ENCODE assay signal across 8 cellular contexts in genomic region chr6:137217801-137218472, GRCh38. TPM values are rescaled to one million over a fixed set of nuclear protein-coding genes. Genes with fewer than 3 reads are reported as not detected.
DNase-seq lines count a peak whose midpoint lies in the region; ATAC-seq and TF ChIP-seq lines count a peak whose summit lies in the region.

No MANE protein-coding gene starts in this region.

- H3K9me3 ChIP-seq in heart right ventricle = no peaks in the 10 kb centered on the region

- H4K20me1 ChIP-seq in KMS-11 (ENCODE audit: insufficient read depth) = no peaks in the 10 kb centered on the region

- peak overlapping the region; percentile 98 for H3K27ac Mint-ChIP-seq in activated T-helper 17 cell treated with anti-CD3 and anti-CD28 coated beads, Interleukin-2, amount 50 U/mL, for 72 hours
- H3K27ac Mint-ChIP-seq in progenitor cell of endocrine pancreas = peak overlapping the region; percentile 96

- intact Hi-C loops in heart right ventricle (cut with DNase I) = loop anchor here in 4 of 10 donors (5.0 to 10.0 kb wide), 4 partner anchors 44 to 123 kb away; no protein-coding TSS in a partner anchor

- H3K27ac ChIP-seq in KMS-11 = no peak overlapping the region
- peak overlapping the region; percentile 86 to 100 (median 98) for H3K27ac ChIP-seq in heart right ventricle

- no peaks in the 10 kb centered on the region for H3K9me3 Mint-ChIP-seq in activated T-helper 17 cell treated with anti-CD3 and anti-CD28 coated beads, Interleukin-2, amount 50 U/mL, for 72 hours
- no peaks in the 10 kb centered on the region for H3K9me3 Mint-ChIP-seq in progenitor cell of endocrine pancreas (ENCODE audit: low read depth)

- peak overlapping the region; percentile 38; the same call in 1 of the 2 replicates for H3K4me2 ChIP-seq in KMS-11

- H3K27me3 Mint-ChIP-seq in activated T-helper 17 cell treated with anti-CD3 and anti-CD28 coated beads, Interleukin-2, amount 50 U/mL, for 72 hours = no peaks in the 10 kb centered on the region
- no peaks in the 10 kb centered on the region for H3K27me3 Mint-ChIP-seq in progenitor cell of endocrine pancreas

- no peak for TF ChIP-seq CTCF in KMS-11 (conservative IDR thresholded peaks at IDR 0.05; ENCODE audit: low read depth, low read length)
- no peak for TF ChIP-seq CTCF in heart right ventricle (IDR thresholded peaks at IDR 0.05)
- TF ChIP-seq CTCF in progenitor cell of endocrine pancreas (IDR thresholded peaks at IDR 0.05; ENCODE audit: unreplicated experiment) = no peak

- peak overlapping the region; percentile 63; the same call in 1 of the 2 replicates for H3K9ac ChIP-seq in KMS-11

- 7 to 11% methylated on average over 12 of the region's 12 CpGs for WGBS in heart right ventricle, 2 donors

- H3K4me3 ChIP-seq in KMS-11 (IDR thresholded peaks at IDR 0.05; ENCODE audit: insufficient read depth, low read depth, low read length) (no peak overlapping the region), heart right ventricle (peak overlapping the region; percentile 45 to 93 (median 84))

- H3K4me1 ChIP-seq in KMS-11 (ENCODE audit: low read depth, poor library complexity, severe bottlenecking) (peaks cover 21% of the 10 kb centered on the region), heart right ventricle (peaks cover 13 to 87% (median 67%) of the 10 kb centered on the region in 9 donors)

- peaks cover 27% of the 10 kb centered on the region for H3K4me1 Mint-ChIP-seq in activated T-helper 17 cell treated with anti-CD3 and anti-CD28 coated beads, Interleukin-2, amount 50 U/mL, for 72 hours
- peaks cover 21% of the 10 kb centered on the region for H3K4me1 Mint-ChIP-seq in progenitor cell of endocrine pancreas (ENCODE audit: low read depth)

- H3K36me3 ChIP-seq in KMS-11 (ENCODE audit: insufficient read depth) (no peaks in the 10 kb centered on the region), heart right ventricle (peaks cover 0 to 4% (median 0%) of the 10 kb centered on the region in 9 donors)

- no peak for ATAC-seq in activated T-helper 17 cell treated with anti-CD3 and anti-CD28 coated beads, Interleukin-2, amount 50 U/mL, for 72 hours (replicated peaks)
- ATAC-seq in heart right ventricle = peak; percentile 16 to 67 (median 34)
- ATAC-seq in GM21381 (IDR thresholded peaks at IDR 0.05; ENCODE audit: unreplicated experiment) = no peak

- H3K27me3 ChIP-seq in KMS-11 (ENCODE audit: insufficient read depth, low read depth) (no peaks in the 10 kb centered on the region), heart right ventricle (no peaks in the 10 kb centered on the region)

- peak overlapping the region; percentile 81; the same call in 1 of the 2 replicates for H2AFZ ChIP-seq in KMS-11 (ENCODE audit: low read depth)

- H3K79me2 ChIP-seq in KMS-11 (ENCODE audit: insufficient read depth, low read depth) = peaks cover 5% of the 10 kb centered on the region; the same call in 1 of the 2 replicates

- H3K36me3 Mint-ChIP-seq in activated T-helper 17 cell treated with anti-CD3 and anti-CD28 coated beads, Interleukin-2, amount 50 U/mL, for 72 hours (ENCODE audit: low read depth) = peaks cover 13% of the 10 kb centered on the region
- H3K36me3 Mint-ChIP-seq in progenitor cell of endocrine pancreas (ENCODE audit: insufficient read depth) = no peaks in the 10 kb centered on the region

- H3K4me3 Mint-ChIP-seq in activated T-helper 17 cell treated with anti-CD3 and anti-CD28 coated beads, Interleukin-2, amount 50 U/mL, for 72 hours = peak overlapping the region; percentile 95
- H3K4me3 Mint-ChIP-seq in progenitor cell of endocrine pancreas (ENCODE audit: low read depth) = peak overlapping the region; percentile 90

- DNase-seq in DMS79 treated with DMSO at 0.1 percent for 48 hours (lab: John Stamatoyannopoulos, UW) (peak; percentile 89), heart right ventricle (peak in 1 of 2 donors; percentile 51), progenitor cell of endocrine pancreas (ENCODE audit: low spot score, unreplicated experiment) (no peak), NCI-H526 (lab: John Stamatoyannopoulos, UW) (no peak), middle frontal gyrus (ENCODE audit: extremely low spot score, low spot score) (no peak)

RNA-seq across cellular contexts. Expression of gene IFNGR1, which starts 1.2 kb away (rescaled TPM):
- 10 to 100 TPM; 20.9 to 26.9 TPM for total RNA-seq in activated T-helper 17 cell treated with anti-CD3 and anti-CD28 coated beads, Interleukin-2, amount 50 U/mL, for 72 hours
- 100 to 1,000 TPM in 3 of 10 donors, 10 to 100 TPM in 7; 55.8 to 132 (median 78.7) TPM for total RNA-seq in heart right ventricle
- polyA plus RNA-seq in heart right ventricle = 100 to 1,000 TPM in 1 of 2 donors, 10 to 100 TPM in 1; 66.1 to 121 TPM
- 29.4 and 31.0 TPM in 2 replicates for total RNA-seq in progenitor cell of endocrine pancreas

RNA-seq across cellular contexts. Expression of gene IL22RA2, which starts 44.5 kb away (rescaled TPM):
- total RNA-seq in activated T-helper 17 cell treated with anti-CD3 and anti-CD28 coated beads, Interleukin-2, amount 50 U/mL, for 72 hours = not detected
- total RNA-seq in heart right ventricle (under 1 TPM in 1 of 10 donors, not detected in 9; 0.12 TPM), progenitor cell of endocrine pancreas (not detected in 2 replicates)
- polyA plus RNA-seq in heart right ventricle = not detected

Comparison
In these comparisons a context has a peak if more than half of its experiments do, and no peak if none do; other contexts are left out.
1. ATAC-seq: peak in heart right ventricle (8 of 8); none in activated T-helper 17 cell treated with anti-CD3 and anti-CD28 coated beads, Interleukin-2, amount 50 U/mL, for 72 hours (single experiment) and GM21381 (single experiment).